ENCODE assay signal across 8 cellular contexts in the genomic region with DNA sequence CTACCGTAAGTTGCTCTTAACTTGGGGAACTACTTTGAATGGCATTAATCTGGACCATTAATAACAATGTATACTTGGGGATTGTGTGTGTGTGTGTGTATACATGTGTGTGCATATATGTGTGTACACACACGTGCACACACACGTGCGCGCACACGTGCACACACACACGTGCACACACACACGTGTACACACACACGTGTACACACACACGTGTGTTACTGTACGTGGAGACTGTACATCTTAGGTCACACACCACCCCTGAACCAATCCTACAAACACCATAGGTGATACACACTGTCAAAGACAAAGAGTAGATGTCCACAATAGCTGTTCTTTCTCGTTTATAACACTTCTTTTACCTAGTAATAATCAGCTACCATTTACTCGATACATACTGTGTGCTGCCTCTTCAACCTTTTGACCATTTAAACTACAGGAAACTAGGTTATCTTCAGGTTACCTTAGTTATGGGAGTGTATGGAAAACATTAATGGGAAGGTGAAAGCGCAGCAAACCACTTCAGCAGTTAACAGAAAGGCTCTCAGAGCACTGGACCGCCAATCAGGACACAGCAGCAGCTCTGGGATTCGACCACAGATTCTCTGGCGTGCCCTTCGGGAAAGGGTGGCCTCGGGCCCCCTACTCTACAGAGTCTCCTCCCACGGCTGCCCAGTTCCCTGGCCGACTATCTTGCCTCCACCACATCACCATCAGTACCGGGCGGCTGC. TPM values are rescaled to one million over a fixed set of nuclear protein-coding genes. Genes with fewer than 3 reads are reported as not detected.
A peak's percentile ranks its signal among the peaks of the same experiment; 100 is the strongest.
DNase-seq lines count a peak whose midpoint lies in the region; ATAC-seq and TF ChIP-seq lines count a peak whose summit lies in the region.

No MANE protein-coding gene starts in this region.

- no peak overlapping the region for H3K56ac ChIP-seq in H9 (ENCODE audit: insufficient read length, low read depth, low read length)

- no peak overlapping the region for H4K8ac ChIP-seq in H9 (replicated peaks; ENCODE audit: insufficient read length, low read depth, low read length)

- H3T11ph ChIP-seq in H9 (ENCODE audit: low read length), result no peak overlapping the region

- no peak overlapping the region for H2BK12ac ChIP-seq in H9 (ENCODE audit: insufficient read length, low read depth, low read length)

- H3K4me3 ChIP-seq in AG04450 (ENCODE audit: low read depth, low read length) (peak overlapping the region; percentile 88), iPS-18a (ENCODE audit: low read length) (peak overlapping the region; percentile 82)

- H3K27ac ChIP-seq in AG04450 (ENCODE audit: low read depth, low read length), result peak overlapping the region; percentile 92
- H3K27ac ChIP-seq in H9 (ENCODE audit: insufficient read length, low read depth, low read length), result no peak overlapping the region
- peak overlapping the region; percentile 44 for H3K27ac ChIP-seq in iPS-18a (ENCODE audit: low read length)

- H2AK5ac ChIP-seq in H9 (ENCODE audit: insufficient read length, low read length), result no peak overlapping the region

- H3K4me1 Mint-ChIP-seq in H9, result peaks cover 29% of the 10 kb centered on the region in 2 experiments
- H3K4me1 Mint-ChIP-seq in activated CD4-positive, alpha-beta memory T cell treated with anti-CD3 and anti-CD28 coated beads, Interleukin-2, amount 10 ng/mL, durations not matched to agents 7 days and 5 days, result peaks cover 40% of the 10 kb centered on the region
- H3K4me1 Mint-ChIP-seq in stimulated activated naive CD8-positive, alpha-beta T cell treated with anti-CD3 and anti-CD28 coated beads, Interleukin-15, amount 100 ng/mL, for 72 hours, result peaks cover 52% of the 10 kb centered on the region

- H2BK20ac ChIP-seq in H9 (ENCODE audit: low read depth, low read length, poor library complexity, severe bottlenecking), result no peak overlapping the region

- peak overlapping the region; percentile 4 for H3K18ac ChIP-seq in H9 (ENCODE audit: insufficient read length, low read depth, low read length)

- POLR2A ChIA-PET in AG04450 (lab: Yijun Ruan, JAX), result interaction anchor here (0.7 to 1.4 kb wide), 4 partner anchors 38 to 139 kb away, joined by 3 to 6 read pairs (median 3); no protein-coding TSS in a partner anchor
- POLR2A ChIA-PET in activated CD4-positive, alpha-beta memory T cell treated with anti-CD3 and anti-CD28 coated beads, Interleukin-2, amount 10 ng/mL, durations not matched to agents 7 days and 5 days (lab: Charles Lee), result interaction anchor here (0.6 to 4.1 kb wide), 13 partner anchors 9 to 270 kb away, joined by 3 to 34 read pairs (median 4); a partner anchor contains a TSS

- no peak overlapping the region for H2BK5ac ChIP-seq in H9 (ENCODE audit: insufficient read length, low read length)

- H3K4me1 ChIP-seq in H9 (ENCODE audit: insufficient read depth, low read length) (peaks cover 2% of the 10 kb centered on the region; the same call in 1 of the 2 replicates), iPS-18a (ENCODE audit: control insufficient read depth, low read depth, low read length) (peaks cover 5% of the 10 kb centered on the region)

- H3K36me3 ChIP-seq in iPS-18a (ENCODE audit: control insufficient read depth, low read depth, low read length), result peaks cover 11% of the 10 kb centered on the region

- H2BK120ac ChIP-seq in H9 (ENCODE audit: low read depth, low read length, poor library complexity, severe bottlenecking), result no peak overlapping the region

- CTCF ChIA-PET in AG04450 (lab: Charles Lee), result interaction anchor here (1.4 kb wide), 1 partner anchor 136 kb away, joined by 3 read pairs; no protein-coding TSS in a partner anchor
- CTCF ChIA-PET in activated CD4-positive, alpha-beta memory T cell treated with anti-CD3 and anti-CD28 coated beads, Interleukin-2, amount 10 ng/mL, durations not matched to agents 7 days and 5 days (lab: Charles Lee), result interaction anchor here (0.7 to 2.3 kb wide), 3 partner anchors 18 to 136 kb away, joined by 3 to 8 read pairs (median 3); no protein-coding TSS in a partner anchor

- no peaks in the 10 kb centered on the region for H4K20me1 ChIP-seq in H9 (ENCODE audit: control insufficient read depth, insufficient read depth, insufficient read length)

- H3K9me3 ChIP-seq in AG04450 (ENCODE audit: control insufficient read depth, insufficient read depth, low read length) (peaks cover 3% of the 10 kb centered on the region; the same call in 1 of the 2 replicates), H9 (ENCODE audit: control insufficient read depth, low read depth, low read length) (no peaks in the 10 kb centered on the region), iPS-18a (ENCODE audit: control insufficient read depth, low read depth, low read length) (no peaks in the 10 kb centered on the region)

- ATAC-seq in stimulated activated naive CD8-positive, alpha-beta T cell treated with anti-CD3 and anti-CD28 coated beads, Interleukin-15, amount 100 ng/mL, for 72 hours, result no peak
- no peak for ATAC-seq in GM18502 (IDR thresholded peaks at IDR 0.05; ENCODE audit: poor library complexity, unreplicated experiment)

- H3K36me3 Mint-ChIP-seq in H9 (ENCODE audit: insufficient read depth in 1 of 3, low read depth in 3 of 3), result peaks cover 7 to 27% (median 24%) of the 10 kb centered on the region in 3 experiments
- peaks cover 17% of the 10 kb centered on the region for H3K36me3 Mint-ChIP-seq in activated CD4-positive, alpha-beta memory T cell treated with anti-CD3 and anti-CD28 coated beads, Interleukin-2, amount 10 ng/mL, durations not matched to agents 7 days and 5 days (ENCODE audit: low read depth)

- H3K4me2 ChIP-seq in H9 (ENCODE audit: insufficient read depth, insufficient read length, low read length), result peak overlapping the region; percentile 67

- H3K79me1 ChIP-seq in H9 (ENCODE audit: insufficient read depth, low read depth, low read length, poor library complexity, severe bottlenecking), result no peaks in the 10 kb centered on the region

- no peaks in the 10 kb centered on the region; the same call in 1 of the 2 replicates for H3K79me2 ChIP-seq in H9 (ENCODE audit: insufficient read depth, low read length)

- H4K91ac ChIP-seq in H9 (ENCODE audit: insufficient read length, low read depth, low read length), result no peak overlapping the region

- H2BK15ac ChIP-seq in H9 (ENCODE audit: low read depth, low read length), result no peak overlapping the region

- peak overlapping the region; percentile 92 to 98 (median 96) for H3K27ac Mint-ChIP-seq in H9
- peak overlapping the region; percentile 87 for H3K27ac Mint-ChIP-seq in activated CD4-positive, alpha-beta memory T cell treated with anti-CD3 and anti-CD28 coated beads, Interleukin-2, amount 10 ng/mL, durations not matched to agents 7 days and 5 days
- H3K27ac Mint-ChIP-seq in stimulated activated naive CD8-positive, alpha-beta T cell treated with anti-CD3 and anti-CD28 coated beads, Interleukin-15, amount 100 ng/mL, for 72 hours, result peak overlapping the region; percentile 99

- H3K9me3 Mint-ChIP-seq in H9, result no peaks in the 10 kb centered on the region; a peak in 1 of 5 replicates
- H3K9me3 Mint-ChIP-seq in activated CD4-positive, alpha-beta memory T cell treated with anti-CD3 and anti-CD28 coated beads, Interleukin-2, amount 10 ng/mL, durations not matched to agents 7 days and 5 days, result peaks cover 8% of the 10 kb centered on the region
- peaks cover 7 to 16% of the 10 kb centered on the region in 2 donors for H3K9me3 Mint-ChIP-seq in stimulated activated naive CD8-positive, alpha-beta T cell treated with anti-CD3 and anti-CD28 coated beads, Interleukin-15, amount 100 ng/mL, for 72 hours

- H3K27me3 ChIP-seq in AG04450 (ENCODE audit: control insufficient read depth, insufficient read depth, low read length) (no peaks in the 10 kb centered on the region), H9 (ENCODE audit: insufficient read depth, low read length) (no peaks in the 10 kb centered on the region), iPS-18a (ENCODE audit: control insufficient read depth, insufficient read depth, low read length) (no peaks in the 10 kb centered on the region)

- no peaks in the 10 kb centered on the region for H3K23me2 ChIP-seq in H9 (ENCODE audit: insufficient read length, low read depth, low read length, poor library complexity, severe bottlenecking)

- H2AFZ ChIP-seq in H9 (ENCODE audit: low read length), result no peak overlapping the region

- no peak for DNase-seq in AG04450 (ENCODE audit: low read depth, low spot score)
- no peak for DNase-seq in H9
- no peak for DNase-seq in activated CD4-positive, alpha-beta memory T cell treated with anti-CD3 and anti-CD28 coated beads, Interleukin-2, amount 10 ng/mL, durations not matched to agents 7 days and 5 days
- no peak for DNase-seq in stimulated activated naive CD8-positive, alpha-beta T cell treated with anti-CD3 and anti-CD28 coated beads, Interleukin-15, amount 100 ng/mL, for 72 hours
- no peak for DNase-seq in DMS114 treated with DMSO at 0.1 percent for 48 hours (lab: John Stamatoyannopoulos, UW; ENCODE audit: unreplicated experiment)
- no peak for DNase-seq in effector CD8-positive, alpha-beta T cell (lab: John Stamatoyannopoulos, UW)

- no peak overlapping the region for H3K23ac ChIP-seq in H9 (ENCODE audit: insufficient read length, low read depth, low read length)

- peak overlapping the region; percentile 92 to 93 for H3K4me3 Mint-ChIP-seq in H9
- peak overlapping the region; percentile 89 for H3K4me3 Mint-ChIP-seq in activated CD4-positive, alpha-beta memory T cell treated with anti-CD3 and anti-CD28 coated beads, Interleukin-2, amount 10 ng/mL, durations not matched to agents 7 days and 5 days
- H3K4me3 Mint-ChIP-seq in stimulated activated naive CD8-positive, alpha-beta T cell treated with anti-CD3 and anti-CD28 coated beads, Interleukin-15, amount 100 ng/mL, for 72 hours, result peak overlapping the region; percentile 92 to 95

- TF ChIP-seq CTCF in AG04450 (IDR thresholded peaks at IDR 0.05; ENCODE audit: low read depth, low read length) (no peak), H9 (conservative IDR thresholded peaks at IDR 0.05) (no peak)

- no peaks in the 10 kb centered on the region for H3K27me3 Mint-ChIP-seq in H9 (ENCODE audit: low read depth)
- no peaks in the 10 kb centered on the region for H3K27me3 Mint-ChIP-seq in activated CD4-positive, alpha-beta memory T cell treated with anti-CD3 and anti-CD28 coated beads, Interleukin-2, amount 10 ng/mL, durations not matched to agents 7 days and 5 days
- H3K27me3 Mint-ChIP-seq in stimulated activated naive CD8-positive, alpha-beta T cell treated with anti-CD3 and anti-CD28 coated beads, Interleukin-15, amount 100 ng/mL, for 72 hours, result no peaks in the 10 kb centered on the region

- no CpG with 5 or more reads among the region's 23 CpGs for WGBS in H9 (ENCODE audit: extremely low coverage, insufficient read length, low lambda C conversion rate)

- no peak overlapping the region for H3K4ac ChIP-seq in H9 (ENCODE audit: low read depth, low read length)

- H3K9ac ChIP-seq in H9 (ENCODE audit: extremely low read depth, insufficient read length, low read length) (peak overlapping the region; percentile 55), iPS-18a (ENCODE audit: low read length) (peak overlapping the region; percentile 89)

- peak overlapping the region; percentile 34; the same call in 1 of the 2 replicates for H3K14ac ChIP-seq in H9 (ENCODE audit: insufficient read depth, low read length)

- H4K5ac ChIP-seq in H9 (ENCODE audit: insufficient read length, low read depth, low read length), result no peak overlapping the region

RNA-seq across cellular contexts. Expression of a gene that starts 0.9 kb away (rescaled TPM):
- polyA plus RNA-seq in AG04450 (2011; rRNA removed), result 13.2 and 19.5 TPM in 2 replicates
- polyA minus RNA-seq in AG04450 (2011; rRNA and poly(A)+ RNA removed), result 9.0 and 17.7 TPM in 2 replicates
- total RNA-seq in H9 (2021), result 46.7 and 53.3 TPM in 2 replicates
- 10 to 100 TPM; 60.2 to 62.8 TPM for total RNA-seq in activated CD4-positive, alpha-beta memory T cell treated with anti-CD3 and anti-CD28 coated beads, Interleukin-2, amount 10 ng/mL, durations not matched to agents 7 days and 5 days
